Comparison of ENCODE assay signal across 1 cellular context in the genomic region with DNA sequence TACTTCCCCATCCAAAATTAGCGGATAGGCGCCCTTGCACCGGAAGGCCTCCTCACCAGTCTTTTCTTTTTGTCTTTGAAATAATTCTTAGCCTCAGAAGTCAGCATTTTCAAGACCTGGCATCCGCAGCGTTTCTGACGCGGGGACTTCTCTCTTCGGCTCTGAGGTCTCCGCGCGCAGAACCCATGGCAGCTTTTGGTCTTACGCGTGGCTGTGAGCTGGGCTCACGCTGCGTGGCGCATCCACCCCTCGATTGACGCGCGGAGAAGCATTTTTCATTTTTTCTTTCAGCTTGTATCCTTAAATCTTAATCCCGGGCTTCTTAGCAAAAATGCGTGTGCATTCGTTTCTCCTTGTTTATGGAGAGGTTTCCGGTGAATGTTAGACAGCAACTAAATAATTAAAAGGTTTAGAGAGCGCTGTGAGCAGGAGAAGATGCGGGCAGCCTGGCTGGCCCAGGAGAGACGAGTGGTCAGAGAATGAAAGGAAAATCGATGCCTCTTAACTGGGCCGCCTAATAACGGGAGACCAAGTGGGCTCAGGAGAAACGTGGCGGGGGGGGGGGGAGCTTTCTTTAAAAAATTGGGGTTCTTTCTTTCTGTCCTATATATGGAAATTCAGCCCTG.
TF ChIP-seq lines count a peak whose summit lies in the region.

No MANE protein-coding gene starts in this region.

TF ChIP-seq in GM12878, 131 proteins besides CTCF, POLR2A, EP300 and RAD21:
- TF ChIP-seq, protein P1, sequence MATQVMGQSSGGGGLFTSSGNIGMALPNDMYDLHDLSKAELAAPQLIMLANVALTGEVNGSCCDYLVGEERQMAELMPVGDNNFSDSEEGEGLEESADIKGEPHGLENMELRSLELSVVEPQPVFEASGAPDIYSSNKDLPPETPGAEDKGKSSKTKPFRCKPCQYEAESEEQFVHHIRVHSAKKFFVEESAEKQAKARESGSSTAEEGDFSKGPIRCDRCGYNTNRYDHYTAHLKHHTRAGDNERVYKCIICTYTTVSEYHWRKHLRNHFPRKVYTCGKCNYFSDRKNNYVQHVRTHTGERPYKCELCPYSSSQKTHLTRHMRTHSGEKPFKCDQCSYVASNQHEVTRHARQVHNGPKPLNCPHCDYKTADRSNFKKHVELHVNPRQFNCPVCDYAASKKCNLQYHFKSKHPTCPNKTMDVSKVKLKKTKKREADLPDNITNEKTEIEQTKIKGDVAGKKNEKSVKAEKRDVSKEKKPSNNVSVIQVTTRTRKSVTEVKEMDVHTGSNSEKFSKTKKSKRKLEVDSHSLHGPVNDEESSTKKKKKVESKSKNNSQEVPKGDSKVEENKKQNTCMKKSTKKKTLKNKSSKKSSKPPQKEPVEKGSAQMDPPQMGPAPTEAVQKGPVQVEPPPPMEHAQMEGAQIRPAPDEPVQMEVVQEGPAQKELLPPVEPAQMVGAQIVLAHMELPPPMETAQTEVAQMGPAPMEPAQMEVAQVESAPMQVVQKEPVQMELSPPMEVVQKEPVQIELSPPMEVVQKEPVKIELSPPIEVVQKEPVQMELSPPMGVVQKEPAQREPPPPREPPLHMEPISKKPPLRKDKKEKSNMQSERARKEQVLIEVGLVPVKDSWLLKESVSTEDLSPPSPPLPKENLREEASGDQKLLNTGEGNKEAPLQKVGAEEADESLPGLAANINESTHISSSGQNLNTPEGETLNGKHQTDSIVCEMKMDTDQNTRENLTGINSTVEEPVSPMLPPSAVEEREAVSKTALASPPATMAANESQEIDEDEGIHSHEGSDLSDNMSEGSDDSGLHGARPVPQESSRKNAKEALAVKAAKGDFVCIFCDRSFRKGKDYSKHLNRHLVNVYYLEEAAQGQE (IDR thresholded peaks at IDR 0.05; ENCODE audit: low read depth, low read length) = no peak
- TF ChIP-seq PML (IDR thresholded peaks at IDR 0.05; ENCODE audit: low read length) = no peak
- TF ChIP-seq KAT2A (conservative IDR thresholded peaks at IDR 0.05; ENCODE audit: control insufficient read depth, low read depth, low read length) = no peak
- TF ChIP-seq BMI1 (IDR thresholded peaks at IDR 0.05; ENCODE audit: borderline replicate concordance) = 0 out of 2 replicates have a peak, but pooled peaks have one; percentile 23
- TF ChIP-seq DPF2 (IDR thresholded peaks at IDR 0.05) = no peak
- TF ChIP-seq NRF1 (conservative IDR thresholded peaks at IDR 0.05; ENCODE audit: low read depth, low read length) = no peak
- TF ChIP-seq SREBF2 (IDR thresholded peaks at IDR 0.05; ENCODE audit: low read length) = no peak
- TF ChIP-seq CREB1 (IDR thresholded peaks at IDR 0.05; ENCODE audit: low read depth) = no peak
- TF ChIP-seq NBN (IDR thresholded peaks at IDR 0.05) = no peak
- TF ChIP-seq EZH2 (IDR thresholded peaks at IDR 0.05; ENCODE audit: borderline replicate concordance, control insufficient read depth, low read depth, low read length) = 0 out of 2 replicates have a peak, but pooled peaks have one; percentile 57
- TF ChIP-seq, protein P2, sequence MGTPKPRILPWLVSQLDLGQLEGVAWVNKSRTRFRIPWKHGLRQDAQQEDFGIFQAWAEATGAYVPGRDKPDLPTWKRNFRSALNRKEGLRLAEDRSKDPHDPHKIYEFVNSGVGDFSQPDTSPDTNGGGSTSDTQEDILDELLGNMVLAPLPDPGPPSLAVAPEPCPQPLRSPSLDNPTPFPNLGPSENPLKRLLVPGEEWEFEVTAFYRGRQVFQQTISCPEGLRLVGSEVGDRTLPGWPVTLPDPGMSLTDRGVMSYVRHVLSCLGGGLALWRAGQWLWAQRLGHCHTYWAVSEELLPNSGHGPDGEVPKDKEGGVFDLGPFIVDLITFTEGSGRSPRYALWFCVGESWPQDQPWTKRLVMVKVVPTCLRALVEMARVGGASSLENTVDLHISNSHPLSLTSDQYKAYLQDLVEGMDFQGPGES (IDR thresholded peaks at IDR 0.05) = no peak
- no peak for TF ChIP-seq BHLHE40 (IDR thresholded peaks at IDR 0.05; ENCODE audit: borderline replicate concordance in 1 of 2, low read depth in 2 of 2, low read length in 1 of 2)
